Comparison of ENCODE assay signal across 3 cellular contexts in genomic region chr11:132976115-132976514, GRCh38.
"Had no signal": no experiment of that assay in that cellular context is flagged by ENCODE, and none has a peak within 500 bp of the region (broad histone marks: within the 10 kb centered on the region; RNA-seq: fewer than 3 reads in every experiment).

No MANE protein-coding gene starts in this region.

- DNase-seq: GDM1, GF-D8 had no signal

- ATAC-seq: GM12878 had no signal

- H3K4me3 ChIP-seq: GM12878 had no signal
